ENCODE assay signal across 1 cellular context in the genomic region with DNA sequence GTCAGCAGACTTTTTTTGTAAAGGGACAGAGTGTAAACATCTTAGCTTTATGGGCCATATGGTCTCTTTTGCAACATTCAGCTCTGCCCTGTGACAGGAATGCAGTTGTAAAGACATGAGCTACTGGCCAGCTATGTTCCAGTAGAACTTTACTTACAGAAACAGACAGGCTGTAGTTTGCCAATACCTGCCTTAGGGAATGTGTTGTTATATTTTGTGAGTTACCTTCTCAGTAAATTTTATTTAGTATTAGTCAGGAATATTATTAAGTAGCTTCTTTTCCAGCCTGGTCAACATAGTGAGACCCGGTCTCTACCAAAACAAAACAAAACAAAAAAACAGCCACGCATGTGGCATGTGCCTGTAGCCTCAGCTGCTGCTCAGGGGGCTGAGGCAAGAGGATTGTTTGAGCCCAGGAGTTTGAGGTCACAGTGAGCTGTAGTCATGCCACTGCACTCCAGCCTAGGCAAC.
TF ChIP-seq lines count a peak whose summit lies in the region.

No MANE protein-coding gene starts in this region.

TF ChIP-seq in SK-N-SH treated with all-trans-retinoic acid at 6 μM for 48 hours, 23 proteins besides CTCF, POLR2A, EP300 and RAD21 (continued from another document):
- no peak for TF ChIP-seq TSHZ2 (CRISPR knock-in tag; IDR thresholded peaks at IDR 0.05)
- TF ChIP-seq, protein P1, sequence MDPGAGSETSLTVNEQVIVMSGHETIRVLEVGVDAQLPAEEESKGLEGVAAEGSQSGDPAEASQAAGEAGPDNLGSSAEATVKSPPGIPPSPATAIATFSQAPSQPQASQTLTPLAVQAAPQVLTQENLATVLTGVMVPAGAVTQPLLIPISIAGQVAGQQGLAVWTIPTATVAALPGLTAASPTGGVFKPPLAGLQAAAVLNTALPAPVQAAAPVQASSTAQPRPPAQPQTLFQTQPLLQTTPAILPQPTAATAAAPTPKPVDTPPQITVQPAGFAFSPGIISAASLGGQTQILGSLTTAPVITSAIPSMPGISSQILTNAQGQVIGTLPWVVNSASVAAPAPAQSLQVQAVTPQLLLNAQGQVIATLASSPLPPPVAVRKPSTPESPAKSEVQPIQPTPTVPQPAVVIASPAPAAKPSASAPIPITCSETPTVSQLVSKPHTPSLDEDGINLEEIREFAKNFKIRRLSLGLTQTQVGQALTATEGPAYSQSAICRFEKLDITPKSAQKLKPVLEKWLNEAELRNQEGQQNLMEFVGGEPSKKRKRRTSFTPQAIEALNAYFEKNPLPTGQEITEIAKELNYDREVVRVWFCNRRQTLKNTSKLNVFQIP (CRISPR knock-in tag; IDR thresholded peaks at IDR 0.05; ENCODE audit: borderline replicate concordance, low read depth): no peak
- TF ChIP-seq ZFP3 (CRISPR knock-in tag; IDR thresholded peaks at IDR 0.05): no peak
